ENCODE assay signal across 15 cellular contexts in the genomic region with DNA sequence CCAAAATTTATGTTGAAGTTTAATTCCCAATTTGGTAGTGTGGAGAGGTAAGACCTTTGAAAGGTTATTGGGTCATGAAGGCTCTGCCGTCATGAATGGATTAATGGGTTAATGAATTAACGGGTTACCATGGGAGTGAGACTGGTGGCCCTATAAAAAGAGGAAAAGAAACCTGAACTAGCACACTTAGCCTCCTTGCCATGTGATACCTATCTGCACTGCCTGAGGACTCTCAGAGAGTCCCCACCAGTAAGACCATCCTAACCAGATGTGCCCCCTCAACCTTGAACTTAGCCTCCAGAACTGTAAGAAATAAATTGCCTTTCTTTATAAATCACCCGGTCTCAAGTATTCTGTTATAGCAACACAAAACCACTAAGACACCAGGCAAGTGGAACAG. TPM values are rescaled to one million over a fixed set of nuclear protein-coding genes. Genes with fewer than 3 reads are reported as not detected.
"Had no signal": no experiment of that assay in that cellular context is flagged by ENCODE, and none has a peak within 500 bp of the region (broad histone marks: within the 10 kb centered on the region; RNA-seq: fewer than 3 reads in every experiment).

No MANE protein-coding gene starts in this region.

- H3K36me3 ChIP-seq: breast epithelium, neural progenitor cell, thyroid gland had no signal

- H3K9ac ChIP-seq: neural progenitor cell had no signal

- H3K4me3 ChIP-seq: breast epithelium, dorsolateral prefrontal cortex, neural progenitor cell, skin epidermis, thyroid gland had no signal

- DNase-seq: activated CD4-positive, alpha-beta memory T cell treated with anti-CD3 and anti-CD28 coated beads for 36 hours; activated CD4-positive, CD25-positive, alpha-beta regulatory T cell treated with anti-CD3 and anti-CD28 coated beads, Interleukin-2, amount 50 U/mL, for 72 hours; activated T-cell treated with anti-CD3 and anti-CD28 coated beads, Interleukin-2, amount 50 U/mL, for 48 hours; aorta; dorsolateral prefrontal cortex; hippocampal formation; thyroid gland had no signal

- H3K27ac ChIP-seq: breast epithelium, dorsolateral prefrontal cortex, neural progenitor cell, skin epidermis, thyroid gland had no signal

- H3K27me3 ChIP-seq: neural progenitor cell, thyroid gland had no signal

- H3K9me3 ChIP-seq: breast epithelium, thyroid gland had no signal

- H3K4me1 ChIP-seq: breast epithelium, neural progenitor cell, thyroid gland had no signal

- ATAC-seq: esophagus mucosa had no signal

RNA-seq across cellular contexts. Expression of gene PAGE1, which starts 39.2 kb away (rescaled TPM):
- total RNA-seq: activated CD4-positive, alpha-beta memory T cell treated with anti-CD3 and anti-CD28 coated beads for 36 hours; aorta; breast epithelium; chondrocyte; dorsolateral prefrontal cortex; esophagus mucosa; glomerular endothelial cell; kidney epithelial cell; liver; thyroid gland had no signal

RNA-seq across cellular contexts. Expression of gene GAGE1, which starts 57.7 kb away (rescaled TPM):
- total RNA-seq: activated CD4-positive, alpha-beta memory T cell treated with anti-CD3 and anti-CD28 coated beads for 36 hours; aorta; breast epithelium; chondrocyte; esophagus mucosa; glomerular endothelial cell; kidney epithelial cell; liver; thyroid gland had no signal
